Comparison of ENCODE assay signal across 33 cellular contexts in genomic region chr3:43615133-43615532, GRCh38. TPM values are rescaled to one million over a fixed set of nuclear protein-coding genes. Genes with fewer than 3 reads are reported as not detected.
A peak's percentile ranks its signal among the peaks of the same experiment; 100 is the strongest.
DNase-seq lines count a peak whose midpoint lies in the region; ATAC-seq, FAIRE-seq and TF ChIP-seq lines count a peak whose summit lies in the region.
"Had no signal": no experiment of that assay in that cellular context is flagged by ENCODE, and none has a peak within 500 bp of the region (broad histone marks: within the 10 kb centered on the region; RNA-seq: fewer than 3 reads in every experiment).

No MANE protein-coding gene starts in this region.

- H2AK5ac ChIP-seq in H1 (ENCODE audit: low read depth, low read length), result no peak overlapping the region

- no peak overlapping the region for H2BK12ac ChIP-seq in H1 (ENCODE audit: low read depth, low read length)

- H3K9ac ChIP-seq in HepG2 (ENCODE audit: insufficient read depth, low read depth, low read length) (no peak overlapping the region), H1 (replicated peaks in 1 of 4; ENCODE audit: extremely low read depth in 1 of 4, low read depth in 3 of 4, low read length in 3 of 4) (no peak overlapping the region)
- H3K9ac ChIP-seq: BLaER1; BLaER1 treated with 17β-estradiol and CSF1 and Interleukin-3, amounts not matched to agents 10 nM and 100 nM had no signal

- peaks cover 9% of the 10 kb centered on the region for H3K79me1 ChIP-seq in H1 (ENCODE audit: low read depth, low read length)

- H3K36me3 ChIP-seq in HepG2 (replicated peaks in 1 of 2; ENCODE audit: control insufficient read depth in 1 of 2, insufficient read depth in 2 of 2, low read length in 2 of 2), result no peaks in the 10 kb centered on the region
- no peaks in the 10 kb centered on the region for H3K36me3 ChIP-seq in right lobe of liver
- no peaks in the 10 kb centered on the region for H3K36me3 ChIP-seq in H1 (ENCODE audit: control insufficient read depth in 2 of 4, insufficient read depth in 4 of 4, low read length in 3 of 4)
- H3K36me3 ChIP-seq in small intestine (ENCODE audit: control insufficient read depth in 2 of 2, insufficient read depth in 2 of 2, low read length in 2 of 2), result peaks cover 0 to 2% of the 10 kb centered on the region in 2 donors
- no peaks in the 10 kb centered on the region for H3K36me3 ChIP-seq in ascending aorta
- H3K36me3 ChIP-seq: BE2C; BLaER1; BLaER1 treated with 17β-estradiol and CSF1 and Interleukin-3, amounts not matched to agents 10 nM and 100 nM had no signal

- TF ChIP-seq CTCF in HepG2 (CRISPR knock-in tag; IDR thresholded peaks at IDR 0.05) (no peak), right lobe of liver (IDR thresholded peaks at IDR 0.05) (no peak), H1 (IDR thresholded peaks at IDR 0.05; ENCODE audit: control extremely low read depth in 1 of 3, insufficient read depth in 1 of 3, low read depth in 1 of 3, low read length in 3 of 3) (no peak), ascending aorta (IDR thresholded peaks at IDR 0.05) (no peak)

- no peaks in the 10 kb centered on the region for H3K9me3 ChIP-seq in HepG2 (ENCODE audit: low read length)
- H3K9me3 ChIP-seq in right lobe of liver, result no peaks in the 10 kb centered on the region
- H3K9me3 ChIP-seq in H1 (ENCODE audit: insufficient read depth in 2 of 2, low read depth in 1 of 2, low read length in 1 of 2), result no peaks in the 10 kb centered on the region
- H3K9me3 ChIP-seq in small intestine (ENCODE audit: control insufficient read depth, low read depth), result no peaks in the 10 kb centered on the region
- H3K9me3 ChIP-seq in ascending aorta, result no peaks in the 10 kb centered on the region
- H3K9me3 ChIP-seq: A549; BE2C; BLaER1; BLaER1 treated with 17β-estradiol and CSF1 and Interleukin-3, amounts not matched to agents 10 nM and 100 nM; Caco-2 had no signal

- H3K27me3 ChIP-seq in HepG2 (ENCODE audit: control insufficient read depth in 1 of 2, insufficient read depth in 2 of 2, low read length in 2 of 2) (no peaks in the 10 kb centered on the region), right lobe of liver (no peaks in the 10 kb centered on the region), H1 (replicated peaks in 1 of 4; ENCODE audit: control insufficient read depth in 3 of 4, extremely low read depth in 1 of 4, insufficient read depth in 3 of 4, low read length in 3 of 4) (no peaks in the 10 kb centered on the region), small intestine (ENCODE audit: control insufficient read depth in 2 of 2, insufficient read depth in 2 of 2, low read length in 2 of 2) (no peaks in the 10 kb centered on the region), ascending aorta (no peaks in the 10 kb centered on the region)
- H3K27me3 ChIP-seq: BE2C; BLaER1; BLaER1 treated with 17β-estradiol and CSF1 and Interleukin-3, amounts not matched to agents 10 nM and 100 nM had no signal

- no peak overlapping the region for H2BK5ac ChIP-seq in H1 (ENCODE audit: low read depth, low read length)

- H2BK15ac ChIP-seq in H1 (ENCODE audit: low read length), result no peak overlapping the region

- peak overlapping the region; percentile 36; the same call in 1 of the 2 replicates for H3K4me2 ChIP-seq in HepG2 (ENCODE audit: low read depth, low read length)
- H3K4me2 ChIP-seq in H1 (ENCODE audit: insufficient read depth in 1 of 2, low read depth in 2 of 2, low read length in 2 of 2), result no peak overlapping the region
- H3K4me2 ChIP-seq: A549; BLaER1; BLaER1 treated with 17β-estradiol and CSF1 and Interleukin-3, amounts not matched to agents 10 nM and 100 nM had no signal

- peak; percentile 59 for FAIRE-seq in HepG2 (lab: Jason Lieb, UNC)
- FAIRE-seq in H1 (lab: Jason Lieb, UNC), result no peak
- no peak for FAIRE-seq in small intestine (lab: Jason Lieb, UNC)
- FAIRE-seq: A204.1, A549, D721Med had no signal

- H2AFZ ChIP-seq in HepG2 (ENCODE audit: low read length) (no peak overlapping the region), H1 (ENCODE audit: low read length) (no peak overlapping the region)

- CTCF ChIA-PET in HepG2 (lab: Yijun Ruan, JAX; ENCODE audit: low intra/inter-chr PET ratio, low total read pairs) (no interaction called here), H1 (lab: Charles Lee; ENCODE audit: partially characterized antibody) (no interaction called here)

- no peak overlapping the region for H2BK20ac ChIP-seq in H1 (ENCODE audit: low read length)

- POLR2A ChIA-PET in HepG2 (lab: Yijun Ruan, JAX), result no interaction called here
- POLR2A ChIA-PET in H1 (lab: Charles Lee; ENCODE audit: partially characterized antibody), result no interaction called here

- DNase-seq in HepG2 (ENCODE audit: low spot score), result peak; percentile 34
- DNase-seq in right lobe of liver, result no peak
- no peak for DNase-seq in H1 (ENCODE audit: low read depth in 1 of 2, low spot score in 2 of 2)
- peak; percentile 35 for DNase-seq in small intestine
- no peak for DNase-seq in ascending aorta (ENCODE audit: low spot score in 2 of 2)
- DNase-seq: 8988T; ACHN; AML-193; BE2C; C1 segment of cervical spinal cord; Caco-2; Calu3; CD4-positive, alpha-beta memory T cell; CD4-positive, alpha-beta T cell; CD4-positive, CD25-positive, alpha-beta regulatory T cell; CD8-positive, alpha-beta memory T cell; CD8-positive, alpha-beta T cell; COR-L47; DMS 273 treated with DMSO at 0.1 percent for 48 hours; DMS153; DMS53; DMS79; DMS79 treated with DMSO at 0.1 percent for 48 hours; DND-41; EL had no signal

- TF ChIP-seq RAD21 in HepG2 (CRISPR knock-in tag; IDR thresholded peaks at IDR 0.05) (no peak), H1 (IDR thresholded peaks at IDR 0.05 in 1 of 2, conservative IDR thresholded peaks at IDR 0.05 in 1 of 2; ENCODE audit: low read depth in 2 of 2, low read length in 2 of 2) (no peak)

- H3K23me2 ChIP-seq in H1 (ENCODE audit: low read depth, low read length), result no peaks in the 10 kb centered on the region

- no peak overlapping the region for H3K18ac ChIP-seq in H1 (ENCODE audit: extremely low read depth, low read length)

- peak overlapping the region; percentile 62 for H3K23ac ChIP-seq in H1 (ENCODE audit: insufficient read length)

- H3K56ac ChIP-seq in H1 (replicated peaks; ENCODE audit: insufficient read length, low read depth, low read length), result no peak overlapping the region

- 62% methylated on average over 1 of the region's 1 CpG for WGBS in HepG2 (ENCODE audit: low lambda C conversion rate)
- WGBS in right lobe of liver (ENCODE audit: insufficient coverage, low coverage, low lambda C conversion rate, missing lambda C conversion rate), result 75% methylated on average over 1 of the region's 1 CpG
- WGBS in H1 (ENCODE audit: extremely low coverage in 1 of 2, insufficient coverage in 1 of 2, insufficient read length in 1 of 2, insufficient replicate concordance in 2 of 2, low coverage in 1 of 2, low lambda C conversion rate in 2 of 2, missing lambda C conversion rate in 1 of 2), 2 experiments, result 100% methylated on average over 1 of the region's 1 CpG; no CpG with 5 or more reads in 1 of the 2 experiments
- 59 to 74% (median 71%) methylated on average over 1 of the region's 1 CpG for WGBS in small intestine, 3 donors

- H3K4me3 ChIP-seq in HepG2 (replicated peaks in 1 of 3; ENCODE audit: insufficient read depth in 1 of 3, low read depth in 2 of 3, low read length in 3 of 3) (no peak overlapping the region), right lobe of liver (no peak overlapping the region), H1 (ENCODE audit: extremely low read depth in 1 of 4, insufficient read depth in 2 of 4, low read depth in 3 of 4, low read length in 4 of 4) (no peak overlapping the region), small intestine (ENCODE audit: low read depth in 1 of 2, low read length in 2 of 2) (no peak overlapping the region), ascending aorta (no peak overlapping the region)
- H3K4me3 ChIP-seq: A549; BLaER1; BLaER1 treated with 17β-estradiol and CSF1 and Interleukin-3, amounts not matched to agents 10 nM and 100 nM had no signal

- intact Hi-C loops in HepG2 (cut with micrococcal nuclease; ENCODE audit: unreplicated experiment), result no loop called here
- intact Hi-C loops in right lobe of liver (cut with DNase I), result no loop called here
- intact Hi-C loops in ascending aorta (cut with DNase I), result no loop called here

- ATAC-seq in HepG2 (peak; percentile 54; the same call in 2 of the 3 replicates), right lobe of liver (no peak), GM21717 (IDR thresholded peaks at IDR 0.05; ENCODE audit: unreplicated experiment) (no peak)
- ATAC-seq: A549; CD8-positive, alpha-beta T cell had no signal

- in situ Hi-C loops in HepG2 (cut with HindIII; ENCODE audit: extremely low pct_ligation_motif_present, low pct_unique_long_range_greater_than_20kb), result no loop called here

- no peak overlapping the region for H2BK120ac ChIP-seq in H1 (replicated peaks; ENCODE audit: low read depth, low read length)

- H3K14ac ChIP-seq in H1 (ENCODE audit: insufficient read length), result no peak overlapping the region

- 0 out of 2 replicates have a peak, but pooled peaks cover 11% of the 10 kb centered on the region for H3K4me1 ChIP-seq in HepG2 (ENCODE audit: insufficient read depth, low read length)
- no peaks in the 10 kb centered on the region for H3K4me1 ChIP-seq in right lobe of liver
- no peaks in the 10 kb centered on the region for H3K4me1 ChIP-seq in H1 (replicated peaks in 1 of 4; ENCODE audit: control insufficient read depth in 3 of 4, insufficient read depth in 4 of 4, low read length in 3 of 4)
- peaks cover 4 to 6% of the 10 kb centered on the region in 2 donors for H3K4me1 ChIP-seq in small intestine (ENCODE audit: control insufficient read depth in 2 of 2, insufficient read depth in 1 of 2, low read depth in 1 of 2, low read length in 1 of 2)
- H3K4me1 ChIP-seq in ascending aorta, result peaks cover 0 to 2% of the 10 kb centered on the region in 2 donors
- H3K4me1 ChIP-seq: A549, BE2C, Caco-2 had no signal

- no TSS peak for BruUV-seq in HepG2 (replicated peaks; lab: Mats Ljungman, UMichigan)

- H3K79me2 ChIP-seq in HepG2 (ENCODE audit: insufficient read depth, low read length) (no peaks in the 10 kb centered on the region), H1 (ENCODE audit: control insufficient read depth in 1 of 2, insufficient read depth in 2 of 2, low read length in 2 of 2) (peaks cover 0 to 83% of the 10 kb centered on the region in 2 experiments; a peak in 3 of 4 replicates)

- no peak for TF ChIP-seq POLR2A in HepG2 (IDR thresholded peaks at IDR 0.05; ENCODE audit: insufficient read depth in 1 of 2, low read depth in 2 of 2, low read length in 2 of 2)
- no peak for TF ChIP-seq POLR2A in right lobe of liver (IDR thresholded peaks at IDR 0.05)
- TF ChIP-seq POLR2A in H1 (IDR thresholded peaks at IDR 0.05; ENCODE audit: control extremely low read depth in 1 of 2, low read depth in 2 of 2, low read length in 2 of 2), result no peak

- no peak overlapping the region for H3K4ac ChIP-seq in H1 (replicated peaks; ENCODE audit: insufficient read length, low read depth, low read length)

- TF ChIP-seq EP300 in HepG2 (IDR thresholded peaks at IDR 0.05; ENCODE audit: low read depth in 2 of 2, low read length in 2 of 2) (no peak), HepG2 (CRISPR knock-in tag; IDR thresholded peaks at IDR 0.05; ENCODE audit: borderline replicate concordance) (no peak), H1 (IDR thresholded peaks at IDR 0.05; ENCODE audit: borderline replicate concordance in 1 of 2, low read depth in 2 of 2, low read length in 2 of 2) (no peak)

- no peak overlapping the region for H4K91ac ChIP-seq in H1 (replicated peaks; ENCODE audit: insufficient read length, low read length)

- H4K5ac ChIP-seq in H1 (ENCODE audit: insufficient read length, low read depth, low read length), result no peak overlapping the region

- H4K20me1 ChIP-seq in HepG2 (ENCODE audit: insufficient read depth, low read length) (no peaks in the 10 kb centered on the region), H1 (replicated peaks in 1 of 2; ENCODE audit: control insufficient read depth in 1 of 2, insufficient read depth in 2 of 2, low read length in 2 of 2) (peaks cover 0 to 2% of the 10 kb centered on the region in 2 experiments)
- H4K20me1 ChIP-seq: BLaER1 had no signal

- H4K8ac ChIP-seq in H1 (ENCODE audit: extremely low read depth, insufficient read depth, low read length), result no peak overlapping the region

- H3K27ac ChIP-seq in HepG2 (ENCODE audit: extremely low read length, insufficient read depth, low read length), result no peak overlapping the region
- H3K27ac ChIP-seq in right lobe of liver, result no peak overlapping the region
- no peak overlapping the region for H3K27ac ChIP-seq in H1 (ENCODE audit: low read depth, low read length)
- no peak overlapping the region for H3K27ac ChIP-seq in small intestine (ENCODE audit: low read depth in 1 of 2, low read length in 1 of 2)
- H3K27ac ChIP-seq in ascending aorta, result no peak overlapping the region
- H3K27ac ChIP-seq: 22Rv1; A549; BLaER1; BLaER1 treated with 17β-estradiol and CSF1 and Interleukin-3, amounts not matched to agents 10 nM and 100 nM; C4-2B had no signal

RNA-seq across cellular contexts. Expression of gene ANO10, which starts 6.7 kb away (rescaled TPM):
- 7.6 and 13.1 TPM in 2 replicates for total RNA-seq in HepG2 (2016; rRNA removed; fragmentation: Illumina TruSeq; extraction: Trizol)
- total RNA-seq in HepG2 (2016; cell fraction: cytosol; rRNA removed; fragmentation: Illumina TruSeq; extraction: Trizol; ENCODE audit: low read depth), result 6.1 and 7.0 TPM in 2 replicates
- total RNA-seq in HepG2 (2016; cell fraction: insoluble cytoplasmic fraction; rRNA removed; fragmentation: Illumina TruSeq; extraction: Trizol), result 6.9 and 11.9 TPM in 2 replicates
- total RNA-seq in HepG2 (2016; cell fraction: membrane; rRNA removed; fragmentation: Illumina TruSeq; extraction: Trizol), result 4.6 and 6.2 TPM in 2 replicates
- 15.9 and 17.5 TPM in 2 replicates for total RNA-seq in HepG2 (2016; cell fraction: nucleus; rRNA removed; fragmentation: Illumina TruSeq; extraction: Trizol)
- 9.9 and 10.4 TPM in 2 replicates for polyA plus RNA-seq in HepG2 (2011; rRNA removed)
- 8.4 and 11.7 TPM in 2 replicates for polyA plus RNA-seq in HepG2 (2011; cell fraction: cytosol; rRNA removed)
- 4.4 and 7.0 TPM in 2 replicates for polyA plus RNA-seq in HepG2 (2011; cell fraction: nucleus; rRNA removed)
- 9.7 and 11.0 TPM in 2 replicates for polyA plus RNA-seq in HepG2 (2012)
- 2.3 and 2.4 TPM in 2 replicates for polyA plus RNA-seq in HepG2 (2016; cell fraction: cytosol; fragmentation: Illumina TruSeq; extraction: Trizol; ENCODE audit: low read depth)
- polyA plus RNA-seq in HepG2 (2016; cell fraction: insoluble cytoplasmic fraction; fragmentation: Illumina TruSeq; extraction: Trizol; ENCODE audit: low read depth), result 10.0 and 11.5 TPM in 2 replicates
- polyA plus RNA-seq in HepG2 (2016; cell fraction: membrane; fragmentation: Illumina TruSeq; extraction: Trizol; ENCODE audit: low read depth), result 4.2 and 5.1 TPM in 2 replicates
- 18.3 and 20.2 TPM in 2 replicates for polyA plus RNA-seq in HepG2 (2016; cell fraction: nucleus; fragmentation: Illumina TruSeq; extraction: Trizol; ENCODE audit: insufficient read depth, low read depth)
- polyA minus RNA-seq in HepG2 (2011; rRNA and poly(A)+ RNA removed; ENCODE audit: low replicate concordance), result 24.7 and 25.0 TPM in 2 replicates
- 9.2 and 10.2 TPM in 2 replicates for polyA minus RNA-seq in HepG2 (2011; cell fraction: cytosol; rRNA and poly(A)+ RNA removed)
- 22.0 and 23.4 TPM in 2 replicates for polyA minus RNA-seq in HepG2 (2011; cell fraction: nucleus; rRNA and poly(A)+ RNA removed)
- total RNA-seq in right lobe of liver, result 10 to 100 TPM; 10.5 to 24.1 (median 13.6) TPM
- 53.2 and 53.6 TPM in 2 replicates for total RNA-seq in H1 (2021; fragmentation: NEBNext Ultra II Directional; extraction: Animal tissue kit (Norgen Biotek cat#: 25700))
- polyA plus RNA-seq in H1 (2011; rRNA removed), result 23.2 and 38.0 TPM in 2 replicates
- polyA plus RNA-seq in H1 (2011; cell fraction: cytosol; rRNA removed), result 26.8 TPM
- polyA plus RNA-seq in H1 (2011; cell fraction: nucleus; rRNA removed), result 23.6 TPM
- 33.2 to 39.5 TPM (median 36.4 TPM) in 4 replicates for polyA plus RNA-seq in H1 (2012, experiment 1 of 2)
- 19.9 TPM for polyA plus RNA-seq in H1 (2012, experiment 2 of 2)
- 45.3 TPM for polyA plus RNA-seq in H1 (2013, experiment 1 of 2)
- polyA plus RNA-seq in H1 (2013, experiment 2 of 2), result 44.9 TPM
- 61.6 and 95.4 TPM in 2 replicates for polyA minus RNA-seq in H1 (2011; rRNA and poly(A)+ RNA removed)
- polyA minus RNA-seq in H1 (2011; cell fraction: cytosol; rRNA and poly(A)+ RNA removed), result 25.0 TPM
- 63.2 TPM for polyA minus RNA-seq in H1 (2011; cell fraction: nucleus; rRNA and poly(A)+ RNA removed)
- polyA plus RNA-seq in small intestine, result 10 to 100 TPM; 29.7 to 45.6 (median 30.4) TPM
- 24.9 TPM for total RNA-seq in ascending aorta

Comparison
In these comparisons a context has a peak if more than half of its experiments do, and no peak if none do; other contexts are left out.
1. DNase-seq: peak in HepG2 (single experiment) and small intestine (single experiment); none in right lobe of liver (0 of 3), H1 (0 of 2) and ascending aorta (0 of 2).